8 cellular contexts compared by ENCODE assay signal in the genomic region with DNA sequence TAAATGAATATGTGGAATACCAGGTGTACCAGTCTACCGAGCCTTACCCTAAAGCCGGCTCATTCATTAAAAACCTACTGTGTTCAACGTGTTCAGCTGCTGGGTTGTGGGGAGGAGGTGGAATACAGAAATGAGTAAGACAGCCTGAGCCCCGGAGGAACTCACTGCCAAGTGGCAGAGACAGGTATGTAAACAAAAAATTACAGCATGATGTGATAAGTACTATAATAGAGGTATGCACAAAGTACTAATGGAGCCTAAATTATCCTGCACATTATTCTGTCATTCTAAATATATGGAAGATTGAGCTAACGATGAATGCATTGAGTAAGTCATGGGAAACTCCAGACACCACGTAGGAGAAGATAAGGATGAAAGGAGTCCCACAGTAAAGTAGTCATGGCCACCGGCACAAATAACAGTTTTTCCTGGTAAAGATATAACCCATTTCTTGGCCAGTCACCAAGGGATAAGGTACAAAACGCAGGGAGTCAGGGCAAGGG. TPM values are rescaled to one million over a fixed set of nuclear protein-coding genes. Genes with fewer than 3 reads are reported as not detected.
DNase-seq lines count a peak whose midpoint lies in the region; ATAC-seq and TF ChIP-seq lines count a peak whose summit lies in the region.

No MANE protein-coding gene starts in this region.

- in situ Hi-C loops in brain microvascular endothelial cell (cut with HindIII; ENCODE audit: low pct_ligation_motif_present, low sequenced_read_pairs): no loop called here

- H3K4me2 ChIP-seq in neuronal stem cell (ENCODE audit: insufficient read depth, low read length, poor library complexity, severe bottlenecking): no peak overlapping the region

- peaks cover 0 to under 1% of the 10 kb centered on the region in 2 donors for H3K4me1 ChIP-seq in neuronal stem cell (ENCODE audit: control insufficient read depth in 2 of 2, insufficient read depth in 1 of 2, low read depth in 1 of 2, low read length in 2 of 2)

- H2BK12ac ChIP-seq in neuronal stem cell (ENCODE audit: low read length): no peak overlapping the region

- H2BK15ac ChIP-seq in neuronal stem cell (ENCODE audit: low read length): no peak overlapping the region

- H3K4ac ChIP-seq in neuronal stem cell (ENCODE audit: low read length): no peak overlapping the region

- peak; percentile 66 for ATAC-seq in GM18502 (IDR thresholded peaks at IDR 0.05; ENCODE audit: poor library complexity, unreplicated experiment)
- ATAC-seq in GM21367 (IDR thresholded peaks at IDR 0.05; ENCODE audit: unreplicated experiment): peak; percentile 59
- peak; percentile 42 for ATAC-seq in HG03571 (IDR thresholded peaks at IDR 0.05; ENCODE audit: unreplicated experiment)
- ATAC-seq in omental fat pad (ENCODE audit: low FRiP score): no peak

- no peak overlapping the region for H3K18ac ChIP-seq in neuronal stem cell (ENCODE audit: low read length)

- no peak overlapping the region for H2BK5ac ChIP-seq in neuronal stem cell (ENCODE audit: low read length)

- no peak overlapping the region for H4K91ac ChIP-seq in neuronal stem cell (ENCODE audit: low read depth, low read length, poor library complexity)

- WGBS in neuronal stem cell (ENCODE audit: extremely low coverage in 2 of 2, insufficient read length in 2 of 2, insufficient replicate concordance in 1 of 2), 2 donors: no CpG with 5 or more reads among the region's 8 CpGs

- no peak overlapping the region for H2AFZ ChIP-seq in neuronal stem cell (ENCODE audit: low read length)

- no peaks in the 10 kb centered on the region for H3K79me1 ChIP-seq in neuronal stem cell (ENCODE audit: low read depth, low read length)

- no peak overlapping the region for H3K23ac ChIP-seq in neuronal stem cell (ENCODE audit: low read depth, low read length, poor library complexity)

- H2BK120ac ChIP-seq in neuronal stem cell (ENCODE audit: low read depth, low read length): no peak overlapping the region

- no peaks in the 10 kb centered on the region for H3K9me3 ChIP-seq in neuronal stem cell (replicated peaks in 1 of 2; ENCODE audit: control insufficient read depth in 2 of 2, insufficient read depth in 1 of 2, low read depth in 1 of 2, low read length in 2 of 2)

- H4K8ac ChIP-seq in neuronal stem cell (ENCODE audit: low read depth, low read length): no peak overlapping the region

- H3K27me3 ChIP-seq in brain microvascular endothelial cell (replicated peaks): no peaks in the 10 kb centered on the region
- H3K27me3 ChIP-seq in neuronal stem cell (ENCODE audit: control insufficient read depth in 3 of 3, insufficient read depth in 3 of 3, low read depth in 1 of 3, low read length in 3 of 3): no peaks in the 10 kb centered on the region

- peak; percentile 61 for DNase-seq in fibroblast of villous mesenchyme (ENCODE audit: low read depth)
- DNase-seq in brain microvascular endothelial cell: no peak
- DNase-seq in retina: no peak
- no peak for DNase-seq in omental fat pad (ENCODE audit: low spot score)
- DNase-seq in neuronal stem cell (ENCODE audit: low spot score): no peak

- no peak overlapping the region for H2AK5ac ChIP-seq in neuronal stem cell (ENCODE audit: low read depth, low read length)

- H3K27ac ChIP-seq in brain microvascular endothelial cell: no peak overlapping the region
- H3K27ac ChIP-seq in neuronal stem cell (replicated peaks; ENCODE audit: low read length): no peak overlapping the region

- H3K9ac ChIP-seq in neuronal stem cell (ENCODE audit: low read depth, low read length, poor library complexity): no peak overlapping the region

- H3K14ac ChIP-seq in neuronal stem cell (ENCODE audit: low read length): no peak overlapping the region

- TF ChIP-seq CTCF in fibroblast of villous mesenchyme (IDR thresholded peaks at IDR 0.05; ENCODE audit: insufficient read depth, low read depth, low read length) (no peak), brain microvascular endothelial cell (IDR thresholded peaks at IDR 0.05; ENCODE audit: low read depth, low read length, missing control alignments) (no peak), omental fat pad (IDR thresholded peaks at IDR 0.05) (no peak)

- H3K36me3 ChIP-seq in brain microvascular endothelial cell (replicated peaks) (no peaks in the 10 kb centered on the region), neuronal stem cell (replicated peaks in 1 of 2; ENCODE audit: control insufficient read depth in 2 of 2, insufficient read depth in 2 of 2, low read length in 2 of 2) (no peaks in the 10 kb centered on the region)

- H3K4me3 ChIP-seq in fibroblast of villous mesenchyme (ENCODE audit: low read depth, low read length) (no peak overlapping the region), brain microvascular endothelial cell (ENCODE audit: low read depth, low read length) (no peak overlapping the region), neuronal stem cell (ENCODE audit: low read length in 2 of 2) (no peak overlapping the region)

RNA-seq across cellular contexts. Expression of a gene that starts 6.9 kb away (rescaled TPM):
- total RNA-seq in fibroblast of villous mesenchyme: 1.3 TPM in 2 replicates
- total RNA-seq in omental fat pad: 1 to 10 TPM in 1 of 4 donors, under 1 TPM in 2, not detected in 1; 0.31 to 2.4 (median 0.37) TPM
- polyA plus RNA-seq in neuronal stem cell (2013, experiment 1 of 2): not detected
- not detected for polyA plus RNA-seq in neuronal stem cell (2013, experiment 2 of 2)
